Comparison of ENCODE assay signal across 10 cellular contexts in genomic region chr16:68083239-68083781, GRCh38. TPM values are rescaled to one million over a fixed set of nuclear protein-coding genes. Genes with fewer than 3 reads are reported as not detected.
DNase-seq lines count a peak whose midpoint lies in the region; ATAC-seq, FAIRE-seq and TF ChIP-seq lines count a peak whose summit lies in the region.
"Had no signal": no experiment of that assay in that cellular context is flagged by ENCODE, and none has a peak within 500 bp of the region (broad histone marks: within the 10 kb centered on the region; RNA-seq: fewer than 3 reads in every experiment).

No MANE protein-coding gene starts in this region.

- H3K4me1 ChIP-seq in GM23338 (ENCODE audit: insufficient read depth): peaks cover 19% of the 10 kb centered on the region
- peaks cover 9% of the 10 kb centered on the region for H3K4me1 ChIP-seq in iPS-18a (ENCODE audit: control insufficient read depth, low read depth, low read length)

- H3K36me3 Mint-ChIP-seq in GM23338 (ENCODE audit: low read depth): peaks cover 1% of the 10 kb centered on the region; the same call in 2 of the 3 replicates
- H3K36me3 Mint-ChIP-seq in activated CD4-positive, alpha-beta memory T cell treated with anti-CD3 and anti-CD28 coated beads, Interleukin-2, amount 10 ng/mL, durations not matched to agents 7 days and 5 days (ENCODE audit: low read depth): peaks cover 46% of the 10 kb centered on the region

- H3K79me2 ChIP-seq in GM23338 (replicated peaks; ENCODE audit: insufficient read depth): peaks cover 27% of the 10 kb centered on the region

- H3K27me3 ChIP-seq in GM23338 (ENCODE audit: insufficient read depth) (no peaks in the 10 kb centered on the region), iPS-18a (ENCODE audit: control insufficient read depth, insufficient read depth, low read length) (no peaks in the 10 kb centered on the region)

- peak overlapping the region; percentile 86 for H3K4me3 Mint-ChIP-seq in GM23338
- no peak overlapping the region for H3K4me3 Mint-ChIP-seq in activated CD4-positive, alpha-beta memory T cell treated with anti-CD3 and anti-CD28 coated beads, Interleukin-2, amount 10 ng/mL, durations not matched to agents 7 days and 5 days

- DNase-seq in GM23338 (ENCODE audit: low spot score) (no peak), T-helper 9 cell (no peak), GM19239 (ENCODE audit: insufficient read length, low spot score) (no peak)
- DNase-seq in activated CD4-positive, alpha-beta memory T cell treated with anti-CD3 and anti-CD28 coated beads, Interleukin-2, amount 10 ng/mL, durations not matched to agents 7 days and 5 days: no peak
- DNase-seq: activated CD4-positive, alpha-beta T cell treated with anti-CD3 and anti-CD28 coated beads, Interleukin-2, amount 50 U/mL, for 1 hour; mucosa of descending colon had no signal

- H3K4me1 Mint-ChIP-seq in GM23338: peaks cover 14% of the 10 kb centered on the region
- H3K4me1 Mint-ChIP-seq in activated CD4-positive, alpha-beta memory T cell treated with anti-CD3 and anti-CD28 coated beads, Interleukin-2, amount 10 ng/mL, durations not matched to agents 7 days and 5 days: peaks cover 65% of the 10 kb centered on the region

- H4K20me1 ChIP-seq in GM23338 (replicated peaks; ENCODE audit: insufficient read depth): peaks cover 15% of the 10 kb centered on the region

- ATAC-seq in GM23338: no peak
- no peak for ATAC-seq in HG02610 (IDR thresholded peaks at IDR 0.05; ENCODE audit: unreplicated experiment)
- ATAC-seq in HG02623 (IDR thresholded peaks at IDR 0.05; ENCODE audit: unreplicated experiment): no peak
- ATAC-seq: mucosa of descending colon had no signal

- FAIRE-seq in GM19239 (lab: Jason Lieb, UNC): no peak

- CTCF ChIA-PET in activated CD4-positive, alpha-beta memory T cell treated with anti-CD3 and anti-CD28 coated beads, Interleukin-2, amount 10 ng/mL, durations not matched to agents 7 days and 5 days (lab: Charles Lee): interaction anchor here (0.7 to 4.5 kb wide), 6 partner anchors 9 to 1331 kb away, joined by 3 to 65 read pairs (median 18); partner anchors contain the start of gene DPEP2

- no peak overlapping the region; the same call in 1 of the 2 replicates for H2AFZ ChIP-seq in GM23338

- H3K27me3 Mint-ChIP-seq in GM23338 (ENCODE audit: insufficient read depth, low read depth, poor library complexity): peaks cover 12% of the 10 kb centered on the region
- no peaks in the 10 kb centered on the region for H3K27me3 Mint-ChIP-seq in activated CD4-positive, alpha-beta memory T cell treated with anti-CD3 and anti-CD28 coated beads, Interleukin-2, amount 10 ng/mL, durations not matched to agents 7 days and 5 days

- peak overlapping the region; percentile 93 for H3K9ac ChIP-seq in iPS-18a (ENCODE audit: low read length)

- 0 out of 2 replicates have a peak overlapping the region, but pooled peaks have one; percentile 98 for H3K27ac ChIP-seq in GM23338 (ENCODE audit: low read depth)
- no peak overlapping the region for H3K27ac ChIP-seq in iPS-18a (ENCODE audit: low read length)
- H3K27ac ChIP-seq in skin epidermis: peak overlapping the region in 20 of 21 experiments; percentile 86 to 98 (median 94)

- no peaks in the 10 kb centered on the region for H3K9me3 ChIP-seq in iPS-18a (ENCODE audit: control insufficient read depth, low read depth, low read length)
- H3K9me3 ChIP-seq: mucosa of descending colon had no signal

- no peaks in the 10 kb centered on the region for H3K9me2 ChIP-seq in GM23338 (ENCODE audit: insufficient read depth)

- peak overlapping the region; percentile 60 for H3K4me3 ChIP-seq in GM23338
- H3K4me3 ChIP-seq in iPS-18a (ENCODE audit: low read length): peak overlapping the region; percentile 84
- H3K4me3 ChIP-seq in skin epidermis: no peak overlapping the region
- H3K4me3 ChIP-seq: mucosa of descending colon had no signal

- peak overlapping the region; percentile 99 for H3K4me2 ChIP-seq in GM23338

- H3K9me3 Mint-ChIP-seq in GM23338: no peaks in the 10 kb centered on the region
- H3K9me3 Mint-ChIP-seq in activated CD4-positive, alpha-beta memory T cell treated with anti-CD3 and anti-CD28 coated beads, Interleukin-2, amount 10 ng/mL, durations not matched to agents 7 days and 5 days: no peaks in the 10 kb centered on the region

- H3K27ac Mint-ChIP-seq in GM23338: no peak overlapping the region
- H3K27ac Mint-ChIP-seq in activated CD4-positive, alpha-beta memory T cell treated with anti-CD3 and anti-CD28 coated beads, Interleukin-2, amount 10 ng/mL, durations not matched to agents 7 days and 5 days: peak overlapping the region; percentile 95

- no peak for TF ChIP-seq CTCF in GM23338 (conservative IDR thresholded peaks at IDR 0.05; ENCODE audit: low read depth in 2 of 2)

- peaks cover 9% of the 10 kb centered on the region for H3F3A ChIP-seq in GM23338 (replicated peaks; ENCODE audit: low read depth)

- H3K36me3 ChIP-seq in GM23338 (ENCODE audit: insufficient read depth) (no peaks in the 10 kb centered on the region), iPS-18a (ENCODE audit: control insufficient read depth, low read depth, low read length) (peaks cover under 1% of the 10 kb centered on the region)

- POLR2A ChIA-PET in activated CD4-positive, alpha-beta memory T cell treated with anti-CD3 and anti-CD28 coated beads, Interleukin-2, amount 10 ng/mL, durations not matched to agents 7 days and 5 days (lab: Charles Lee): interaction anchor here (3.5 to 11.4 kb wide), 3 partner anchors 15 to 147 kb away, joined by 27 to 514 read pairs (median 39); partner anchors contain the start of genes DDX28, DUS2 and PSMB10

TF ChIP-seq in GM23338, 12 proteins besides CTCF, POLR2A, EP300 and RAD21:
- TF ChIP-seq, protein P1, sequence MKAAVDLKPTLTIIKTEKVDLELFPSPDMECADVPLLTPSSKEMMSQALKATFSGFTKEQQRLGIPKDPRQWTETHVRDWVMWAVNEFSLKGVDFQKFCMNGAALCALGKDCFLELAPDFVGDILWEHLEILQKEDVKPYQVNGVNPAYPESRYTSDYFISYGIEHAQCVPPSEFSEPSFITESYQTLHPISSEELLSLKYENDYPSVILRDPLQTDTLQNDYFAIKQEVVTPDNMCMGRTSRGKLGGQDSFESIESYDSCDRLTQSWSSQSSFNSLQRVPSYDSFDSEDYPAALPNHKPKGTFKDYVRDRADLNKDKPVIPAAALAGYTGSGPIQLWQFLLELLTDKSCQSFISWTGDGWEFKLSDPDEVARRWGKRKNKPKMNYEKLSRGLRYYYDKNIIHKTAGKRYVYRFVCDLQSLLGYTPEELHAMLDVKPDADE (IDR thresholded peaks at IDR 0.05): no peak
- TF ChIP-seq CREB1 (CRISPR knock-in tag; IDR thresholded peaks at IDR 0.05; ENCODE audit: low read depth): no peak
- TF ChIP-seq ZNF114 (CRISPR knock-in tag; IDR thresholded peaks at IDR 0.05): no peak
- no peak for TF ChIP-seq EZH2 (IDR thresholded peaks at IDR 0.05; ENCODE audit: low read depth, unreplicated experiment)

RNA-seq across cellular contexts. Expression of gene NFATC3, which starts 1.9 kb away (rescaled TPM):
- total RNA-seq in GM23338 (2014; rRNA removed; shearing (Covaris generic)): 34.5 and 40.9 TPM in 2 replicates
- polyA plus RNA-seq in GM23338 (2016; fragmentation: Nextera tagmentation; extraction: Ambion mirVana): 9.2 and 9.3 TPM in 2 replicates
- 100 to 1,000 TPM; 208 to 209 TPM for total RNA-seq in activated CD4-positive, alpha-beta memory T cell treated with anti-CD3 and anti-CD28 coated beads, Interleukin-2, amount 10 ng/mL, durations not matched to agents 7 days and 5 days

Comparison
In these comparisons a context has a peak if more than half of its experiments do, and no peak if none do; other contexts are left out.
1. H3K4me3 ChIP-seq: peak in GM23338 (single experiment) and iPS-18a (single experiment); none in skin epidermis (0 of 7).